26 cellular contexts compared by ENCODE assay signal in genomic region chr11:36953986-36954385, GRCh38.
DNase-seq lines count a peak whose midpoint lies in the region; ATAC-seq, FAIRE-seq and TF ChIP-seq lines count a peak whose summit lies in the region.
"Had no signal": no experiment of that assay in that cellular context is flagged by ENCODE, and none has a peak within 500 bp of the region (broad histone marks: within the 10 kb centered on the region; RNA-seq: fewer than 3 reads in every experiment).

No MANE protein-coding gene starts in this region.

- peaks cover 6 to 7% of the 10 kb centered on the region in 2 donors for H3K9me3 ChIP-seq in breast epithelium
- H3K9me3 ChIP-seq in PC-9 (ENCODE audit: insufficient read depth, low read depth) = no peaks in the 10 kb centered on the region

- BruUV-seq in MCF 10A (replicated peaks; lab: Mats Ljungman, UMichigan) (no TSS peak), PC-9 (replicated peaks; lab: Mats Ljungman, UMichigan) (no TSS peak)

- H2AFZ ChIP-seq in PC-9 = no peak overlapping the region
- H2AFZ ChIP-seq: neural progenitor cell had no signal

- no peak for TF ChIP-seq CTCF in MCF 10A (IDR thresholded peaks at IDR 0.05; ENCODE audit: unreplicated experiment)
- no peak for TF ChIP-seq CTCF in breast epithelium (IDR thresholded peaks at IDR 0.05)
- TF ChIP-seq CTCF in PC-9 (conservative IDR thresholded peaks at IDR 0.05) = no peak

- H3K9me2 ChIP-seq in PC-9 (ENCODE audit: insufficient read depth) = no peaks in the 10 kb centered on the region; the same call in 1 of the 2 replicates

- H3K9me3 Mint-ChIP-seq in MCF 10A (ENCODE audit: unreplicated experiment) = peaks cover 1% of the 10 kb centered on the region
- H3K9me3 Mint-ChIP-seq: activated CD8-positive, alpha-beta T cell treated with anti-CD3 and anti-CD28 coated beads for 36 hours; stimulated activated memory B cell treated with anti-CD40 and anti-IgM and Interleukin-4, amounts not matched to agents 10 μg/mL and 1 μg/mL and 100 μg/mL, for 72 hours; T-helper 1 cell treated with Interleukin-12 subunit alpha and Interleukin-12 subunit beta and Interleukin-4 antibody, amounts not matched to agents 30 μg/mL and 1 μg/mL, for 36 hours had no signal

- H3K27me3 ChIP-seq in breast epithelium (no peaks in the 10 kb centered on the region), PC-9 (ENCODE audit: insufficient read depth, low read depth) (no peaks in the 10 kb centered on the region)
- H3K27me3 ChIP-seq: neural progenitor cell, right atrium auricular region, upper lobe of left lung had no signal

- FAIRE-seq in urothelium cell line (lab: Jason Lieb, UNC) = no peak
- FAIRE-seq: astrocyte, endothelial cell of umbilical vein, kidney had no signal

- no peak overlapping the region for H3K4me2 ChIP-seq in PC-9
- H3K4me2 ChIP-seq: KMS-11, neural progenitor cell had no signal

- H4K20me1 ChIP-seq in PC-9 (ENCODE audit: insufficient read depth) = no peaks in the 10 kb centered on the region

- peaks cover 7% of the 10 kb centered on the region for H3K4me1 Mint-ChIP-seq in MCF 10A (ENCODE audit: insufficient read depth, unreplicated experiment)
- H3K4me1 Mint-ChIP-seq: neural progenitor cell; stimulated activated memory B cell treated with anti-CD40 and anti-IgM and Interleukin-4, amounts not matched to agents 10 μg/mL and 1 μg/mL and 100 μg/mL, for 72 hours had no signal

- no peaks in the 10 kb centered on the region for H3K79me2 ChIP-seq in PC-9 (ENCODE audit: low read depth)

- H3K27me3 Mint-ChIP-seq in MCF 10A (ENCODE audit: insufficient read depth, unreplicated experiment) = no peaks in the 10 kb centered on the region
- H3K27me3 Mint-ChIP-seq: activated CD8-positive, alpha-beta T cell treated with anti-CD3 and anti-CD28 coated beads for 36 hours; stimulated activated memory B cell treated with anti-CD40 and anti-IgM and Interleukin-4, amounts not matched to agents 10 μg/mL and 1 μg/mL and 100 μg/mL, for 72 hours had no signal

- H3F3A ChIP-seq in PC-9 (ENCODE audit: insufficient read depth, low read depth) = no peaks in the 10 kb centered on the region

- H3K27ac Mint-ChIP-seq in MCF 10A (ENCODE audit: low read depth, unreplicated experiment) = no peak overlapping the region
- H3K27ac Mint-ChIP-seq: activated CD8-positive, alpha-beta T cell treated with anti-CD3 and anti-CD28 coated beads for 36 hours; activated naive CD8-positive, alpha-beta T cell; neural progenitor cell; stimulated activated memory B cell treated with anti-CD40 and anti-IgM and Interleukin-4, amounts not matched to agents 10 μg/mL and 1 μg/mL and 100 μg/mL, for 72 hours; T-helper 1 cell treated with Interleukin-12 subunit alpha and Interleukin-12 subunit beta and Interleukin-4 antibody, amounts not matched to agents 30 μg/mL and 1 μg/mL, for 36 hours had no signal

- no peak overlapping the region for H3K4me3 Mint-ChIP-seq in MCF 10A (ENCODE audit: unreplicated experiment)
- H3K4me3 Mint-ChIP-seq: activated CD8-positive, alpha-beta T cell treated with anti-CD3 and anti-CD28 coated beads for 36 hours; activated naive CD8-positive, alpha-beta T cell; neural progenitor cell; stimulated activated memory B cell treated with anti-CD40 and anti-IgM and Interleukin-4, amounts not matched to agents 10 μg/mL and 1 μg/mL and 100 μg/mL, for 72 hours; T-helper 1 cell treated with Interleukin-12 subunit alpha and Interleukin-12 subunit beta and Interleukin-4 antibody, amounts not matched to agents 30 μg/mL and 1 μg/mL, for 36 hours had no signal

- H3K36me3 ChIP-seq in breast epithelium = no peaks in the 10 kb centered on the region
- H3K36me3 ChIP-seq in PC-9 (ENCODE audit: low read depth) = no peaks in the 10 kb centered on the region
- H3K36me3 ChIP-seq: neural progenitor cell, right atrium auricular region, upper lobe of left lung had no signal

- no peak for ATAC-seq in SK-N-SH treated with all-trans-retinoic acid at 6 μM for 48 hours
- ATAC-seq: activated CD8-positive, alpha-beta T cell treated with anti-CD3 and anti-CD28 coated beads for 36 hours; stimulated activated memory B cell treated with anti-CD40 and anti-IgM and Interleukin-4, amounts not matched to agents 10 μg/mL and 1 μg/mL and 100 μg/mL, for 72 hours had no signal

- intact Hi-C loops in MCF 10A (cut with micrococcal nuclease) = no loop called here
- intact Hi-C loops in breast epithelium (cut with DNase I; ENCODE audit: low total_unique reads) = no loop called here
- intact Hi-C loops in PC-9 (cut with micrococcal nuclease; ENCODE audit: unreplicated experiment) = no loop called here

- H3K4me3 ChIP-seq in breast epithelium (no peak overlapping the region), PC-9 (no peak overlapping the region)
- H3K4me3 ChIP-seq: lung, neural progenitor cell, right atrium auricular region, upper lobe of left lung had no signal

- H3K4me1 ChIP-seq in breast epithelium = no peaks in the 10 kb centered on the region
- H3K4me1 ChIP-seq in PC-9 (replicated peaks; ENCODE audit: insufficient read depth) = no peaks in the 10 kb centered on the region
- H3K4me1 ChIP-seq: neural progenitor cell had no signal

- no peak overlapping the region for H3K27ac ChIP-seq in breast epithelium
- H3K27ac ChIP-seq in PC-9 = no peak overlapping the region
- H3K27ac ChIP-seq: KMS-11, neural progenitor cell, right atrium auricular region, RWPE1, upper lobe of left lung had no signal

- TF ChIP-seq POLR2A in breast epithelium (IDR thresholded peaks at IDR 0.05) = no peak

- DNase-seq in MCF 10A (ENCODE audit: unreplicated experiment) (peak; percentile 63), breast epithelium (ENCODE audit: low spot score in 2 of 2) (no peak), glomerular visceral epithelial cell (ENCODE audit: extremely low spot score) (peak; percentile 38), urothelium cell line (ENCODE audit: low spot score) (peak; percentile 17), T1000 (lab: John Stamatoyannopoulos, UW) (no peak), PC-9 (no peak), medulla oblongata (ENCODE audit: extremely low spot score) (no peak)
- DNase-seq: ACHN; activated CD4-positive, alpha-beta T cell treated with anti-CD3 and anti-CD28 coated beads for 1 hour; activated CD8-positive, alpha-beta T cell treated with anti-CD3 and anti-CD28 coated beads for 36 hours; DND-41; kidney; NCI-H526; stimulated activated CD4-positive, alpha-beta T cell treated with anti-CD3 and anti-CD28 coated beads, Interleukin-4, amount 100 ng/mL, for 1 hour; upper lobe of left lung had no signal

- POLR2A ChIA-PET in MCF 10A (lab: Yijun Ruan, JAX) = interaction anchor here (0.6 to 1.4 kb wide), 3 partner anchors 11 to 491 kb away, joined by 3 read pairs; no protein-coding TSS in a partner anchor
- POLR2A ChIA-PET in PC-9 (lab: Charles Lee; ENCODE audit: unreplicated experiment) = no interaction called here

- CTCF ChIA-PET in MCF 10A (lab: Yijun Ruan, JAX) = no interaction called here
- CTCF ChIA-PET in PC-9 (lab: Charles Lee) = no interaction called here

- no peaks in the 10 kb centered on the region for H3K36me3 Mint-ChIP-seq in MCF 10A (ENCODE audit: insufficient read depth, unreplicated experiment)
- H3K36me3 Mint-ChIP-seq: activated naive CD8-positive, alpha-beta T cell; neural progenitor cell; stimulated activated memory B cell treated with anti-CD40 and anti-IgM and Interleukin-4, amounts not matched to agents 10 μg/mL and 1 μg/mL and 100 μg/mL, for 72 hours had no signal

TF ChIP-seq in SK-N-SH treated with all-trans-retinoic acid at 6 μM for 48 hours, 23 proteins besides CTCF, POLR2A, EP300 and RAD21 (continues in another document):
- TF ChIP-seq RARB (CRISPR knock-in tag; IDR thresholded peaks at IDR 0.05) = no peak
- TF ChIP-seq ZFP3 (CRISPR knock-in tag; IDR thresholded peaks at IDR 0.05) = no peak
- no peak for TF ChIP-seq PPARA (CRISPR knock-in tag; IDR thresholded peaks at IDR 0.05; ENCODE audit: borderline replicate concordance)
- no peak for TF ChIP-seq PATZ1 (CRISPR knock-in tag; IDR thresholded peaks at IDR 0.05; ENCODE audit: borderline replicate concordance)
- no peak for TF ChIP-seq ESRRG (CRISPR knock-in tag; IDR thresholded peaks at IDR 0.05)
- TF ChIP-seq TSHZ2 (CRISPR knock-in tag; IDR thresholded peaks at IDR 0.05) = no peak
- 0 out of 2 replicates have a peak, but pooled peaks have one; percentile 33 for TF ChIP-seq SNAI2 (CRISPR knock-in tag; IDR thresholded peaks at IDR 0.05)
- TF ChIP-seq ZFP30 (CRISPR knock-in tag; IDR thresholded peaks at IDR 0.05) = no peak

Comparison
In these comparisons a context has a peak if more than half of its experiments do, and no peak if none do; other contexts are left out.
1. DNase-seq: peak in MCF 10A (single experiment), glomerular visceral epithelial cell (single experiment) and urothelium cell line (single experiment); none in breast epithelium (0 of 2), T1000 (single experiment), PC-9 (0 of 2) and medulla oblongata (single experiment).